ENCODE assay signal across 26 cellular contexts in the genomic region with DNA sequence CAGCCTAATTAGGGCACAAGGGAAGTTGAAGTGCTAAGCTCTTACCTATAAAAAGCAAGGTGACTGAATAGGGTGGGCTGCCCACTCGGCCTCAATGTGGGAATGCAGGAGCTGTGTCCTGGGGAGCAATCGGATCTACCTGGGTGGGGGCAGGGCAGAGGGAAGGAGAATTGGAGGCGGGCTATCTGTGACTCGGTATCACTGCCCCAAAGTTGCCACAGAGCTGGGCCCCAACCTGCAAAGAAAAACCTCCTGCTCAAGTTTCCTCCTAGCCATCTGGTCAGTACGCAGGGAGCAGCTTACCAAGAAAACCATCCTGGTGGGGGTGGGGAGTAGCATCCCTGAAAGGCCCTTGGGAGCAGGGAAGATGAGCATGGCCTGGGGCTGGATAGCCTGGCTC. TPM values are rescaled to one million over a fixed set of nuclear protein-coding genes. Genes with fewer than 3 reads are reported as not detected.
DNase-seq lines count a peak whose midpoint lies in the region; ATAC-seq and TF ChIP-seq lines count a peak whose summit lies in the region.
"Had no signal": no experiment of that assay in that cellular context is flagged by ENCODE, and none has a peak within 500 bp of the region (broad histone marks: within the 10 kb centered on the region; RNA-seq: fewer than 3 reads in every experiment).

No MANE protein-coding gene starts in this region.

- intact Hi-C loops in heart left ventricle (cut with DNase I) (no loop called here), right lobe of liver (cut with DNase I) (loop anchor here in 1 of 2 donors (5.0 kb wide), 1 partner anchor 72 kb away; no protein-coding TSS in a partner anchor)

- 81 to 83% (median 82%) methylated on average over 5 of the region's 5 CpGs for WGBS in heart left ventricle, 4 donors
- 88% methylated on average over 4 of the region's 5 CpGs for WGBS in right lobe of liver (ENCODE audit: insufficient coverage, low coverage, low lambda C conversion rate, missing lambda C conversion rate)

- H3K36me3 ChIP-seq in cardiac muscle cell (no peaks in the 10 kb centered on the region), heart left ventricle (no peaks in the 10 kb centered on the region), right lobe of liver (no peaks in the 10 kb centered on the region)
- H3K36me3 ChIP-seq: BLaER1, MG63 had no signal

- H3K4me3 Mint-ChIP-seq in WTC11, result 0 out of 2 replicates have a peak overlapping the region, but pooled peaks have one; percentile 24
- peak overlapping the region; percentile 50 for H3K4me3 Mint-ChIP-seq in nephron progenitor cell
- H3K4me3 Mint-ChIP-seq: CD4-positive, alpha-beta T cell had no signal

- CTCF ChIA-PET in WTC11 (lab: Charles Lee), result interaction anchor here (0.6 to 2.7 kb wide), 10 partner anchors 10 to 647 kb away, joined by 3 to 28 read pairs (median 4); a partner anchor contains a TSS

- TF ChIP-seq POLR2A in heart left ventricle (IDR thresholded peaks at IDR 0.05) (no peak), right lobe of liver (IDR thresholded peaks at IDR 0.05) (no peak)

- POLR2A ChIA-PET in WTC11 (lab: Charles Lee), result interaction anchor here (1.6 to 2.8 kb wide), 2 partner anchors 10 to 12 kb away, joined by 5 to 10 read pairs; a partner anchor contains a TSS

- no peak overlapping the region for H3K4me3 ChIP-seq in cardiac muscle cell
- H3K4me3 ChIP-seq in heart left ventricle, result no peak overlapping the region
- no peak overlapping the region for H3K4me3 ChIP-seq in right lobe of liver
- H3K4me3 ChIP-seq: BLaER1, K562, MG63 had no signal

- ATAC-seq in heart left ventricle, result no peak
- ATAC-seq in WTC11, result peak; percentile 81
- ATAC-seq in right lobe of liver, result no peak
- ATAC-seq: K562 had no signal

- H3K4me1 ChIP-seq in cardiac muscle cell (ENCODE audit: low read depth) (peaks cover 13% of the 10 kb centered on the region), heart left ventricle (no peaks in the 10 kb centered on the region), right lobe of liver (peaks cover 0 to 2% (median 0%) of the 10 kb centered on the region in 4 donors)
- H3K4me1 ChIP-seq: BLaER1 had no signal

- no peaks in the 10 kb centered on the region for H3K9me3 Mint-ChIP-seq in WTC11
- no peaks in the 10 kb centered on the region for H3K9me3 Mint-ChIP-seq in nephron progenitor cell
- H3K9me3 Mint-ChIP-seq: CD4-positive, alpha-beta T cell had no signal

- TF ChIP-seq CTCF in cardiac muscle cell (IDR thresholded peaks at IDR 0.05; ENCODE audit: low read depth, low read length) (no peak), heart left ventricle (IDR thresholded peaks at IDR 0.05) (no peak), WTC11 (IDR thresholded peaks at IDR 0.05) (no peak), nephron progenitor cell (IDR thresholded peaks at IDR 0.05) (no peak), right lobe of liver (IDR thresholded peaks at IDR 0.05) (no peak)

- DNase-seq in cardiac muscle cell (ENCODE audit: low read depth in 1 of 2, low spot score in 1 of 2), result no peak
- no peak for DNase-seq in heart left ventricle
- peak; percentile 93 for DNase-seq in NCI-H2171 treated with DMSO at 0.1 percent for 48 hours (lab: John Stamatoyannopoulos, UW)
- DNase-seq in WTC11 (ENCODE audit: low spot score), result peak; percentile 33
- DNase-seq in nephron progenitor cell, result no peak
- DNase-seq in GM19238 (ENCODE audit: insufficient read length, low spot score), result no peak
- DNase-seq in right lobe of liver, result no peak
- no peak for DNase-seq in stimulated activated CD4-positive, alpha-beta T cell treated with anti-CD3 and anti-CD28 coated beads, Interleukin-4, amount 100 ng/mL, for 4 hours
- DNase-seq: ACHN; CD4-positive, alpha-beta T cell; COR-L47; DMS153; GOT3; MG63; NCI-H1417; NCI-H1694 treated with DMSO at 0.1 percent for 48 hours; NCI-H2081 treated with DMSO at 0.1 percent for 48 hours; NCI-H774; SHP77 had no signal

- H3K36me3 Mint-ChIP-seq in WTC11, result 0 out of 2 replicates have a peak, but pooled peaks cover 7% of the 10 kb centered on the region
- H3K36me3 Mint-ChIP-seq in nephron progenitor cell (ENCODE audit: low read depth), result no peaks in the 10 kb centered on the region

- H3K27ac Mint-ChIP-seq in WTC11 (peak overlapping the region; percentile 77), nephron progenitor cell (peak overlapping the region; percentile 79)
- H3K27ac Mint-ChIP-seq: CD4-positive, alpha-beta T cell had no signal

- peak overlapping the region; percentile 21 for H3K27ac ChIP-seq in cardiac muscle cell
- no peak overlapping the region for H3K27ac ChIP-seq in heart left ventricle
- H3K27ac ChIP-seq in right lobe of liver, result no peak overlapping the region
- H3K27ac ChIP-seq: 22Rv1, BLaER1 had no signal

- H3K9me3 ChIP-seq in cardiac muscle cell (ENCODE audit: low read depth) (no peaks in the 10 kb centered on the region), heart left ventricle (no peaks in the 10 kb centered on the region), right lobe of liver (no peaks in the 10 kb centered on the region)
- H3K9me3 ChIP-seq: BLaER1, MG63 had no signal

- no peaks in the 10 kb centered on the region for H3K27me3 ChIP-seq in cardiac muscle cell
- H3K27me3 ChIP-seq in heart left ventricle, result no peaks in the 10 kb centered on the region
- H3K27me3 ChIP-seq in right lobe of liver, result no peaks in the 10 kb centered on the region
- H3K27me3 ChIP-seq: BLaER1, MG63 had no signal

- H3K27me3 Mint-ChIP-seq in WTC11 (ENCODE audit: low read depth) (no peaks in the 10 kb centered on the region), nephron progenitor cell (ENCODE audit: low read depth, poor library complexity) (peaks cover 3% of the 10 kb centered on the region)
- H3K27me3 Mint-ChIP-seq: CD4-positive, alpha-beta T cell had no signal

- H3K4me1 Mint-ChIP-seq in WTC11, result peaks cover 21% of the 10 kb centered on the region
- peaks cover 34% of the 10 kb centered on the region for H3K4me1 Mint-ChIP-seq in nephron progenitor cell

TF ChIP-seq in WTC11, 78 proteins besides CTCF, POLR2A, EP300 and RAD21 (continues in another document):
- TF ChIP-seq FOXJ3 (CRISPR knock-in tag; IDR thresholded peaks at IDR 0.05; ENCODE audit: borderline replicate concordance), result no peak
- TF ChIP-seq, protein P1, sequence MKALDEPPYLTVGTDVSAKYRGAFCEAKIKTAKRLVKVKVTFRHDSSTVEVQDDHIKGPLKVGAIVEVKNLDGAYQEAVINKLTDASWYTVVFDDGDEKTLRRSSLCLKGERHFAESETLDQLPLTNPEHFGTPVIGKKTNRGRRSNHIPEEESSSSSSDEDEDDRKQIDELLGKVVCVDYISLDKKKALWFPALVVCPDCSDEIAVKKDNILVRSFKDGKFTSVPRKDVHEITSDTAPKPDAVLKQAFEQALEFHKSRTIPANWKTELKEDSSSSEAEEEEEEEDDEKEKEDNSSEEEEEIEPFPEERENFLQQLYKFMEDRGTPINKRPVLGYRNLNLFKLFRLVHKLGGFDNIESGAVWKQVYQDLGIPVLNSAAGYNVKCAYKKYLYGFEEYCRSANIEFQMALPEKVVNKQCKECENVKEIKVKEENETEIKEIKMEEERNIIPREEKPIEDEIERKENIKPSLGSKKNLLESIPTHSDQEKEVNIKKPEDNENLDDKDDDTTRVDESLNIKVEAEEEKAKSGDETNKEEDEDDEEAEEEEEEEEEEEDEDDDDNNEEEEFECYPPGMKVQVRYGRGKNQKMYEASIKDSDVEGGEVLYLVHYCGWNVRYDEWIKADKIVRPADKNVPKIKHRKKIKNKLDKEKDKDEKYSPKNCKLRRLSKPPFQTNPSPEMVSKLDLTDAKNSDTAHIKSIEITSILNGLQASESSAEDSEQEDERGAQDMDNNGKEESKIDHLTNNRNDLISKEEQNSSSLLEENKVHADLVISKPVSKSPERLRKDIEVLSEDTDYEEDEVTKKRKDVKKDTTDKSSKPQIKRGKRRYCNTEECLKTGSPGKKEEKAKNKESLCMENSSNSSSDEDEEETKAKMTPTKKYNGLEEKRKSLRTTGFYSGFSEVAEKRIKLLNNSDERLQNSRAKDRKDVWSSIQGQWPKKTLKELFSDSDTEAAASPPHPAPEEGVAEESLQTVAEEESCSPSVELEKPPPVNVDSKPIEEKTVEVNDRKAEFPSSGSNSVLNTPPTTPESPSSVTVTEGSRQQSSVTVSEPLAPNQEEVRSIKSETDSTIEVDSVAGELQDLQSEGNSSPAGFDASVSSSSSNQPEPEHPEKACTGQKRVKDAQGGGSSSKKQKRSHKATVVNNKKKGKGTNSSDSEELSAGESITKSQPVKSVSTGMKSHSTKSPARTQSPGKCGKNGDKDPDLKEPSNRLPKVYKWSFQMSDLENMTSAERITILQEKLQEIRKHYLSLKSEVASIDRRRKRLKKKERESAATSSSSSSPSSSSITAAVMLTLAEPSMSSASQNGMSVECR (CRISPR knock-in tag; IDR thresholded peaks at IDR 0.05; ENCODE audit: borderline replicate concordance), result no peak

RNA-seq across cellular contexts. Expression of a gene that starts 10.7 kb away (rescaled TPM):
- total RNA-seq in cardiac muscle cell, result 62.7 and 63.4 TPM in 2 replicates
- 59.9 and 72.6 TPM in 2 replicates for polyA plus RNA-seq in cardiac muscle cell
- 10 to 100 TPM in 5 of 9 donors, 1 to 10 TPM in 4; 3.3 to 18.5 (median 10.4) TPM for total RNA-seq in heart left ventricle
- 1 to 10 TPM; 5.3 TPM for polyA plus RNA-seq in heart left ventricle
- total RNA-seq in WTC11 (2021), result 45.2 to 56.4 TPM (median 56.2 TPM) in 3 replicates
- total RNA-seq in right lobe of liver, result 1 to 10 TPM in 2 of 6 experiments, under 1 TPM in 3, not detected in 1; 0.22 to 1.3 (median 0.74) TPM

RNA-seq across cellular contexts. Expression of a gene that starts 28.2 kb away (rescaled TPM):
- not detected in 2 replicates for total RNA-seq in cardiac muscle cell
- polyA plus RNA-seq in cardiac muscle cell, result 0.22 and 0.98 TPM in 2 replicates
- not detected for total RNA-seq in heart left ventricle
- not detected for polyA plus RNA-seq in heart left ventricle
- not detected in 3 replicates for total RNA-seq in WTC11 (2021)
- total RNA-seq in right lobe of liver, result not detected
- total RNA-seq: CD4-positive, alpha-beta T cell; G401; K562; LHCN-M2; NCI-H460; RPMI7951 had no signal
- polyA plus RNA-seq: K562 had no signal

RNA-seq across cellular contexts. Expression of a gene that starts 28.6 kb away (rescaled TPM):
- total RNA-seq in cardiac muscle cell (63.1 and 80.6 TPM in 2 replicates), heart left ventricle (100 to 1,000 TPM; 166 to 471 (median 359) TPM), WTC11 (2021) (37.8 to 56.6 TPM (median 38.5 TPM) in 3 replicates), right lobe of liver (10 to 100 TPM; 22.0 to 46.5 (median 34.6) TPM)
- polyA plus RNA-seq in cardiac muscle cell (79.4 and 113 TPM in 2 replicates), heart left ventricle (100 to 1,000 TPM; 158 to 160 TPM)

RNA-seq across cellular contexts. Expression of a gene that starts 43.0 kb away (rescaled TPM):
- total RNA-seq in cardiac muscle cell, result 8.8 and 16.5 TPM in 2 replicates
- 6.5 and 11.9 TPM in 2 replicates for polyA plus RNA-seq in cardiac muscle cell
- 10 to 100 TPM in 6 of 9 donors, 1 to 10 TPM in 3; 6.5 to 45.2 (median 10.8) TPM for total RNA-seq in heart left ventricle
- polyA plus RNA-seq in heart left ventricle, result 1 to 10 TPM; 5.1 to 5.9 TPM
- total RNA-seq in WTC11 (2021), result 15.2 to 18.3 TPM (median 16.8 TPM) in 3 replicates
- total RNA-seq in right lobe of liver, result 10 to 100 TPM; 23.7 to 81.4 (median 29.6) TPM

Comparison
In these comparisons a context has a peak if more than half of its experiments do, and no peak if none do; other contexts are left out.
1. DNase-seq: peak in NCI-H2171 treated with DMSO at 0.1 percent for 48 hours (single experiment) and WTC11 (single experiment); none in cardiac muscle cell (0 of 2), heart left ventricle (0 of 5), nephron progenitor cell (single experiment), GM19238 (single experiment), right lobe of liver (0 of 3) and stimulated activated CD4-positive, alpha-beta T cell treated with anti-CD3 and anti-CD28 coated beads, Interleukin-4, amount 100 ng/mL, for 4 hours (0 of 2).